ENCODE assay signal across 18 cellular contexts in the genomic region with DNA sequence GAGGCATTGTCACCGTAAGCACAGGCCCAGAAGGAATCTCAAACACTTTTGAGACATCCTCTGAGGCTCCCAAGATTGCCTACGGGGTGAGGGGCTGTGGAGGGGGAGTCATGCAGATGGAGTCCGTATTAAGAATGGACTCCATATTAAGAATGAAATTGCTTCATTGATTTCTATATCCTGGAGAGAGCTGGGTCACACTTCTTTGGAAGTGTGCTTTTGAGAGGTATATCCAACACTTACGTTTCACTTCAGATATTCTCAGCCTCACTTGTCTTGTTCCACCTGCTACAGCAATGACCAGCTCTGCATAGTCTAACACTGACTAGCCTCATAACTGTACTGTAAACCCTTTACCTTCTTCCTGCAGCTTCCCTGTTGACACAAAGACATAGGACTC.
DNase-seq lines count a peak whose midpoint lies in the region; ATAC-seq and TF ChIP-seq lines count a peak whose summit lies in the region.
"Had no signal": no experiment of that assay in that cellular context is flagged by ENCODE, and none has a peak within 500 bp of the region (broad histone marks: within the 10 kb centered on the region; RNA-seq: fewer than 3 reads in every experiment).

No MANE protein-coding gene starts in this region.

- H2BK12ac ChIP-seq in H9 (ENCODE audit: insufficient read length, low read depth, low read length): no peak overlapping the region

- H2BK120ac ChIP-seq in H9 (ENCODE audit: low read depth, low read length, poor library complexity, severe bottlenecking): no peak overlapping the region

- H3K14ac ChIP-seq in H9 (ENCODE audit: insufficient read depth, low read length): no peak overlapping the region

- no peaks in the 10 kb centered on the region for H3K79me2 ChIP-seq in neural progenitor cell (ENCODE audit: low read depth)
- H3K79me2 ChIP-seq in H9 (ENCODE audit: insufficient read depth, low read length): no peaks in the 10 kb centered on the region

- H2BK15ac ChIP-seq in H9 (ENCODE audit: low read depth, low read length): no peak overlapping the region

- no peak overlapping the region for H2BK5ac ChIP-seq in H9 (ENCODE audit: insufficient read length, low read length)

- TF ChIP-seq CTCF in neural progenitor cell (IDR thresholded peaks at IDR 0.05) (no peak), H9 (conservative IDR thresholded peaks at IDR 0.05) (no peak)

- H3K4me1 ChIP-seq in neural progenitor cell: peaks cover 32% of the 10 kb centered on the region
- H3K4me1 ChIP-seq in H9 (ENCODE audit: insufficient read depth, low read length): no peaks in the 10 kb centered on the region

- H3K36me3 ChIP-seq in neural progenitor cell: no peaks in the 10 kb centered on the region

- H3K27ac ChIP-seq in caudate nucleus (ENCODE audit: low read depth, low read length) (peak overlapping the region; percentile 55), neural progenitor cell (peak overlapping the region; percentile 9), H9 (ENCODE audit: insufficient read length, low read depth, low read length) (no peak overlapping the region)
- H3K27ac ChIP-seq: 22Rv1, C4-2B, GM23248, HL-60 had no signal

- H3K4me2 ChIP-seq in neural progenitor cell (peak overlapping the region; percentile 34), H9 (ENCODE audit: insufficient read depth, insufficient read length, low read length) (no peak overlapping the region)
- H3K4me2 ChIP-seq: A549 had no signal

- CTCF ChIA-PET in activated naive CD4-positive, alpha-beta T cell treated with anti-CD3 and anti-CD28 coated beads, Interleukin-2, amount 10 ng/mL, durations not matched to agents 7 days and 5 days (lab: Charles Lee): interaction anchor here (1.0 kb wide), 1 partner anchor 240 kb away, joined by 3 read pairs; no protein-coding TSS in a partner anchor

- no peaks in the 10 kb centered on the region for H4K20me1 ChIP-seq in neural progenitor cell (ENCODE audit: low read depth)
- H4K20me1 ChIP-seq in H9 (ENCODE audit: control insufficient read depth, insufficient read depth, insufficient read length): no peaks in the 10 kb centered on the region

- no peak for DNase-seq in activated naive CD4-positive, alpha-beta T cell treated with anti-CD3 and anti-CD28 coated beads, Interleukin-2, amount 10 ng/mL, durations not matched to agents 7 days and 5 days
- DNase-seq in activated naive CD4-positive, alpha-beta T cell treated with anti-CD3 and anti-CD28 coated beads, Interleukin-2, amount 50 U/mL, for 72 hours (ENCODE audit: low spot score in 2 of 2): no peak
- DNase-seq in caudate nucleus (lab: John Stamatoyannopoulos, UW) (no peak), neural progenitor cell (ENCODE audit: low spot score) (no peak), HT-29 (ENCODE audit: low spot score) (no peak), H9 (no peak)
- DNase-seq: AML-193; CD4-positive, alpha-beta T cell; DMS153; DMS79; GDM1; GM23248; HCEC 1CT had no signal

- H4K91ac ChIP-seq in H9 (ENCODE audit: insufficient read length, low read depth, low read length): no peak overlapping the region

- H3K56ac ChIP-seq in H9 (ENCODE audit: insufficient read length, low read depth, low read length): no peak overlapping the region

- no peak overlapping the region for H3K4me3 ChIP-seq in neural progenitor cell
- H3K4me3 ChIP-seq: A549, GM23248 had no signal

- H2AFZ ChIP-seq in neural progenitor cell (replicated peaks) (no peak overlapping the region), H9 (ENCODE audit: low read length) (no peak overlapping the region)
- H2AFZ ChIP-seq: GM23248 had no signal

- H3K23ac ChIP-seq in H9 (ENCODE audit: insufficient read length, low read depth, low read length): no peak overlapping the region

- H3K9me3 ChIP-seq in neural progenitor cell (ENCODE audit: low read depth) (no peaks in the 10 kb centered on the region), H9 (ENCODE audit: control insufficient read depth, low read depth, low read length) (no peaks in the 10 kb centered on the region)
- H3K9me3 ChIP-seq: A549 had no signal

- H3K27me3 Mint-ChIP-seq in activated naive CD4-positive, alpha-beta T cell treated with anti-CD3 and anti-CD28 coated beads, Interleukin-2, amount 10 ng/mL, durations not matched to agents 7 days and 5 days: peaks cover 8% of the 10 kb centered on the region
- no peaks in the 10 kb centered on the region for H3K27me3 Mint-ChIP-seq in neural progenitor cell (ENCODE audit: insufficient read depth, low read depth)
- no peaks in the 10 kb centered on the region for H3K27me3 Mint-ChIP-seq in H9 (ENCODE audit: low read depth)

- H3K4me3 Mint-ChIP-seq in activated naive CD4-positive, alpha-beta T cell treated with anti-CD3 and anti-CD28 coated beads, Interleukin-2, amount 10 ng/mL, durations not matched to agents 7 days and 5 days: no peak overlapping the region
- H3K4me3 Mint-ChIP-seq in neural progenitor cell (no peak overlapping the region), H9 (no peak overlapping the region)
- H3K4me3 Mint-ChIP-seq: CD4-positive, alpha-beta T cell had no signal

- no peak overlapping the region for H2BK20ac ChIP-seq in H9 (ENCODE audit: low read depth, low read length, poor library complexity, severe bottlenecking)

- peaks cover 15% of the 10 kb centered on the region for H3F3A ChIP-seq in neural progenitor cell (ENCODE audit: low read depth)

- H3K27ac Mint-ChIP-seq in activated naive CD4-positive, alpha-beta T cell treated with anti-CD3 and anti-CD28 coated beads, Interleukin-2, amount 10 ng/mL, durations not matched to agents 7 days and 5 days: peak overlapping the region; percentile 16
- no peak overlapping the region for H3K27ac Mint-ChIP-seq in activated naive CD4-positive, alpha-beta T cell treated with anti-CD3 and anti-CD28 coated beads, Interleukin-2, amount 50 U/mL, for 72 hours
- H3K27ac Mint-ChIP-seq in neural progenitor cell (peak overlapping the region; percentile 65), H9 (no peak overlapping the region)
- H3K27ac Mint-ChIP-seq: CD4-positive, alpha-beta T cell had no signal

- H3K27me3 ChIP-seq in neural progenitor cell (no peaks in the 10 kb centered on the region), H9 (ENCODE audit: insufficient read depth, low read length) (no peaks in the 10 kb centered on the region)

- H3T11ph ChIP-seq in H9 (ENCODE audit: low read length): no peak overlapping the region

- no peaks in the 10 kb centered on the region for H3K9me3 Mint-ChIP-seq in activated naive CD4-positive, alpha-beta T cell treated with anti-CD3 and anti-CD28 coated beads, Interleukin-2, amount 10 ng/mL, durations not matched to agents 7 days and 5 days
- H3K9me3 Mint-ChIP-seq in activated naive CD4-positive, alpha-beta T cell treated with anti-CD3 and anti-CD28 coated beads, Interleukin-2, amount 50 U/mL, for 72 hours: no peaks in the 10 kb centered on the region
- no peaks in the 10 kb centered on the region for H3K9me3 Mint-ChIP-seq in neural progenitor cell
- H3K9me3 Mint-ChIP-seq in H9: no peaks in the 10 kb centered on the region
- H3K9me3 Mint-ChIP-seq: CD4-positive, alpha-beta T cell had no signal

- no peak overlapping the region for H2AK5ac ChIP-seq in H9 (ENCODE audit: insufficient read length, low read length)

- H4K8ac ChIP-seq in H9 (replicated peaks; ENCODE audit: insufficient read length, low read depth, low read length): no peak overlapping the region

- no peak overlapping the region for H3K4ac ChIP-seq in H9 (ENCODE audit: low read depth, low read length)

- no peaks in the 10 kb centered on the region for H3K4me1 Mint-ChIP-seq in activated naive CD4-positive, alpha-beta T cell treated with anti-CD3 and anti-CD28 coated beads, Interleukin-2, amount 10 ng/mL, durations not matched to agents 7 days and 5 days
- H3K4me1 Mint-ChIP-seq in neural progenitor cell: peaks cover 27% of the 10 kb centered on the region
- peaks cover 7 to 9% of the 10 kb centered on the region in 2 experiments for H3K4me1 Mint-ChIP-seq in H9

- no peaks in the 10 kb centered on the region for H3K23me2 ChIP-seq in H9 (ENCODE audit: insufficient read length, low read depth, low read length, poor library complexity, severe bottlenecking)

- H4K5ac ChIP-seq in H9 (ENCODE audit: insufficient read length, low read depth, low read length): no peak overlapping the region

- H3K18ac ChIP-seq in H9 (ENCODE audit: insufficient read length, low read depth, low read length): no peak overlapping the region

- WGBS in H9 (ENCODE audit: extremely low coverage, insufficient read length, low lambda C conversion rate): no CpG with 5 or more reads among the region's 4 CpGs

- H3K36me3 Mint-ChIP-seq in activated naive CD4-positive, alpha-beta T cell treated with anti-CD3 and anti-CD28 coated beads, Interleukin-2, amount 10 ng/mL, durations not matched to agents 7 days and 5 days: no peaks in the 10 kb centered on the region
- H3K36me3 Mint-ChIP-seq in activated naive CD4-positive, alpha-beta T cell treated with anti-CD3 and anti-CD28 coated beads, Interleukin-2, amount 50 U/mL, for 72 hours: no peaks in the 10 kb centered on the region
- no peaks in the 10 kb centered on the region for H3K36me3 Mint-ChIP-seq in neural progenitor cell
- H3K36me3 Mint-ChIP-seq in H9 (ENCODE audit: insufficient read depth in 1 of 3, low read depth in 3 of 3): no peaks in the 10 kb centered on the region

- H3K79me1 ChIP-seq in H9 (ENCODE audit: insufficient read depth, low read depth, low read length, poor library complexity, severe bottlenecking): no peaks in the 10 kb centered on the region

- H3K9ac ChIP-seq in neural progenitor cell (no peak overlapping the region), H9 (ENCODE audit: extremely low read depth, insufficient read length, low read length) (no peak overlapping the region)
- H3K9ac ChIP-seq: GM23248 had no signal

- no peak for ATAC-seq in activated naive CD4-positive, alpha-beta T cell treated with anti-CD3 and anti-CD28 coated beads, Interleukin-2, amount 50 U/mL, for 72 hours
- ATAC-seq in HG02970 (IDR thresholded peaks at IDR 0.05; ENCODE audit: low FRiP score, unreplicated experiment): no peak
- ATAC-seq: A549 had no signal

Comparison
In these comparisons a context has a peak if more than half of its experiments do, and no peak if none do; other contexts are left out.
1. H3K27ac Mint-ChIP-seq: peak in activated naive CD4-positive, alpha-beta T cell treated with anti-CD3 and anti-CD28 coated beads, Interleukin-2, amount 10 ng/mL, durations not matched to agents 7 days and 5 days (single experiment) and neural progenitor cell (single experiment); none in activated naive CD4-positive, alpha-beta T cell treated with anti-CD3 and anti-CD28 coated beads, Interleukin-2, amount 50 U/mL, for 72 hours (0 of 2) and H9 (0 of 3).